8 cellular contexts compared by ENCODE assay signal in genomic region chr11:67401495-67402191, GRCh38. TPM values are rescaled to one million over a fixed set of nuclear protein-coding genes. Genes with fewer than 3 reads are reported as not detected.
DNase-seq lines count a peak whose midpoint lies in the region; ATAC-seq and TF ChIP-seq lines count a peak whose summit lies in the region.

Gene PPP1CA (minus strand): TSS chr11:67401858. CDS start chr11:67401782, 76 bp downstream.

- CTCF ChIA-PET in CD4-positive, alpha-beta T cell (lab: Charles Lee): interaction anchor here (0.6 to 5.3 kb wide), 25 partner anchors 8 to 182 kb away, joined by 3 to 46 read pairs (median 4); partner anchors contain the start of genes AIP, CARNS1, CDK2AP2 and CLCF1
- CTCF ChIA-PET in activated CD8-positive, alpha-beta T cell treated with anti-CD3 and anti-CD28 coated beads, Interleukin-2, amount 10 ng/mL, durations not matched to agents 7 days and 5 days (lab: Charles Lee): interaction anchor here (0.6 to 5.7 kb wide), 29 partner anchors 10 to 228 kb away, joined by 3 to 73 read pairs (median 5); partner anchors contain the start of genes AIP, CDK2AP2, GSTP1 and NUDT8

- peaks cover 56% of the 10 kb centered on the region for H3K36me3 Mint-ChIP-seq in CD4-positive, alpha-beta T cell (ENCODE audit: low read depth)
- H3K36me3 Mint-ChIP-seq in activated CD8-positive, alpha-beta T cell treated with anti-CD3 and anti-CD28 coated beads, Interleukin-2, amount 10 ng/mL, durations not matched to agents 7 days and 5 days (ENCODE audit: low read depth): peaks cover 67% of the 10 kb centered on the region

- ATAC-seq in CD4-positive, alpha-beta T cell (ENCODE audit: poor library complexity): peak; percentile 69
- ATAC-seq in GM19438 (IDR thresholded peaks at IDR 0.05; ENCODE audit: low read depth, unreplicated experiment): peak; percentile 55
- peak; percentile 74 for ATAC-seq in activated CD8-positive, alpha-beta T cell treated with anti-CD3 and anti-CD28 coated beads, Interleukin-2, amount 10 ng/mL, durations not matched to agents 7 days and 5 days
- ATAC-seq in lung (ENCODE audit: insufficient read depth, low FRiP score): peak; percentile 93

- H3K27me3 Mint-ChIP-seq in CD4-positive, alpha-beta T cell: no peaks in the 10 kb centered on the region
- H3K27me3 Mint-ChIP-seq in activated CD8-positive, alpha-beta T cell treated with anti-CD3 and anti-CD28 coated beads, Interleukin-2, amount 10 ng/mL, durations not matched to agents 7 days and 5 days (ENCODE audit: low read depth): no peaks in the 10 kb centered on the region

- H3K4me3 ChIP-seq in HL-60 (replicated peaks; ENCODE audit: insufficient read depth, low read length) (peak within 1 kb of the TSS; percentile 75), ectodermal cell (ENCODE audit: insufficient read depth, low read depth, low read length) (peak within 1 kb of the TSS; percentile 95), lung (peak within 1 kb of the TSS; percentile 87)

- H3K27ac Mint-ChIP-seq in CD4-positive, alpha-beta T cell: peak within 1 kb of the TSS; percentile 98
- H3K27ac Mint-ChIP-seq in activated CD8-positive, alpha-beta T cell treated with anti-CD3 and anti-CD28 coated beads, Interleukin-2, amount 10 ng/mL, durations not matched to agents 7 days and 5 days: peak within 1 kb of the TSS; percentile 93

- H3K4me3 Mint-ChIP-seq in CD4-positive, alpha-beta T cell: peak within 1 kb of the TSS; percentile 100
- H3K4me3 Mint-ChIP-seq in activated CD8-positive, alpha-beta T cell treated with anti-CD3 and anti-CD28 coated beads, Interleukin-2, amount 10 ng/mL, durations not matched to agents 7 days and 5 days: peak within 1 kb of the TSS; percentile 90

- intact Hi-C loops in CD4-positive, alpha-beta T cell (cut with DNase I, micrococcal nuclease): loop anchor here (1.0 to 5.0 kb wide), 6 partner anchors 27 to 106 kb away; partner anchors contain the start of genes TMEM134 (in 2 of the 2), CDK2AP2 (in 1 of the 2), PITPNM1 (in 1 of the 2) and PTPRCAP (in 1 of the 2)

- H3K27ac ChIP-seq in CD4-positive, alpha-beta T cell (ENCODE audit: low read depth, low read length): peak within 1 kb of the TSS; percentile 84
- H3K27ac ChIP-seq in HL-60 (replicated peaks) (peak within 1 kb of the TSS; percentile 94), ectodermal cell (ENCODE audit: insufficient read depth, low read depth, low read length, poor library complexity, severe bottlenecking) (peak within 1 kb of the TSS; percentile 40), lung (ENCODE audit: low read depth in 1 of 2, low read length in 1 of 2) (peak within 1 kb of the TSS; percentile 94)

- POLR2A ChIA-PET in CD4-positive, alpha-beta T cell (lab: Charles Lee): interaction anchor here (0.7 to 7.1 kb wide), 36 partner anchors 7 to 758 kb away, joined by 3 to 353 read pairs (median 6); partner anchors contain the start of genes AIP, ANKRD13D, CARNS1 and CLCF1
- POLR2A ChIA-PET in activated CD8-positive, alpha-beta T cell treated with anti-CD3 and anti-CD28 coated beads, Interleukin-2, amount 10 ng/mL, durations not matched to agents 7 days and 5 days (lab: Charles Lee): interaction anchor here (0.6 to 6.9 kb wide), 16 partner anchors 10 to 140 kb away, joined by 3 to 109 read pairs (median 7); partner anchors contain the start of genes AIP, CDK2AP2, PITPNM1 and POLD4

- H3K9me3 Mint-ChIP-seq in CD4-positive, alpha-beta T cell: no peaks in the 10 kb centered on the region
- H3K9me3 Mint-ChIP-seq in activated CD8-positive, alpha-beta T cell treated with anti-CD3 and anti-CD28 coated beads, Interleukin-2, amount 10 ng/mL, durations not matched to agents 7 days and 5 days (ENCODE audit: insufficient read depth): no peaks in the 10 kb centered on the region

- peak; percentile 83 to 94 (median 92) for DNase-seq in CD4-positive, alpha-beta T cell
- peak; percentile 88 to 89 for DNase-seq in HL-60 (ENCODE audit: low read depth in 1 of 2, low spot score in 1 of 2)
- DNase-seq in NK-92 (lab: John Stamatoyannopoulos, UW; ENCODE audit: unreplicated experiment): peak; percentile 47
- DNase-seq in activated CD8-positive, alpha-beta T cell treated with anti-CD3 and anti-CD28 coated beads, Interleukin-2, amount 10 ng/mL, durations not matched to agents 7 days and 5 days: peak; percentile 92
- DNase-seq in lung (ENCODE audit: low spot score): peak; percentile 90
- DNase-seq in stimulated activated CD4-positive, alpha-beta T cell treated with anti-CD3 and anti-CD28 coated beads, TNF-alpha, amount 100 ng/mL, for 24 hours (ENCODE audit: low read depth in 3 of 3): peak; percentile 81 to 88 (median 88)

- WGBS in ectodermal cell, 2 experiments: 0 to 1% methylated on average over 67 to 73 of the region's 73 CpGs
- WGBS in lung, 2 donors: 1% methylated on average over 30 to 73 of the region's 73 CpGs

- H3K36me3 ChIP-seq in ectodermal cell (ENCODE audit: control insufficient read depth, insufficient read depth, low read length) (peaks cover 17% of the 10 kb centered on the region), lung (ENCODE audit: control insufficient read depth in 2 of 2, insufficient read depth in 2 of 2, low read length in 2 of 2) (peaks cover 13 to 24% of the 10 kb centered on the region in 2 donors)

- H3K9me3 ChIP-seq in CD4-positive, alpha-beta T cell (ENCODE audit: control insufficient read depth, low read length): no peaks in the 10 kb centered on the region
- H3K9me3 ChIP-seq in ectodermal cell (ENCODE audit: control insufficient read depth, low read length) (no peaks in the 10 kb centered on the region), lung (ENCODE audit: control insufficient read depth in 2 of 2, insufficient read depth in 1 of 2, low read length in 1 of 2) (no peaks in the 10 kb centered on the region)

- H3K27me3 ChIP-seq in CD4-positive, alpha-beta T cell (ENCODE audit: control insufficient read depth, insufficient read depth, low read length): no peaks in the 10 kb centered on the region
- no peaks in the 10 kb centered on the region for H3K27me3 ChIP-seq in HL-60 (ENCODE audit: insufficient read depth, poor library complexity, severe bottlenecking)
- H3K27me3 ChIP-seq in ectodermal cell (ENCODE audit: control insufficient read depth, insufficient read depth, low read length, poor library complexity, severe bottlenecking): no peaks in the 10 kb centered on the region
- no peaks in the 10 kb centered on the region for H3K27me3 ChIP-seq in lung (ENCODE audit: control insufficient read depth, insufficient read depth)

- TF ChIP-seq CTCF in CD4-positive, alpha-beta T cell (IDR thresholded peaks at IDR 0.05): no peak
- TF ChIP-seq CTCF in HL-60 (IDR thresholded peaks at IDR 0.05; ENCODE audit: insufficient read depth, low read length): no peak
- no peak for TF ChIP-seq CTCF in lung (IDR thresholded peaks at IDR 0.05; ENCODE audit: control extremely low read depth, extremely low read depth)

- peaks cover 5% of the 10 kb centered on the region for H3K4me1 ChIP-seq in ectodermal cell (ENCODE audit: control insufficient read depth, insufficient read depth, low read length)
- peaks cover 5 to 9% of the 10 kb centered on the region in 2 donors for H3K4me1 ChIP-seq in lung (ENCODE audit: control insufficient read depth in 2 of 2, insufficient read depth in 2 of 2, low read length in 2 of 2)

- H3K4me1 Mint-ChIP-seq in CD4-positive, alpha-beta T cell (ENCODE audit: low read depth): peaks cover 56% of the 10 kb centered on the region
- peaks cover 65% of the 10 kb centered on the region for H3K4me1 Mint-ChIP-seq in activated CD8-positive, alpha-beta T cell treated with anti-CD3 and anti-CD28 coated beads, Interleukin-2, amount 10 ng/mL, durations not matched to agents 7 days and 5 days (ENCODE audit: low read depth)

RNA-seq across cellular contexts. Expression of gene PPP1CA, which starts in this region (rescaled TPM):
- 10 to 100 TPM; 42.0 to 45.5 TPM for total RNA-seq in CD4-positive, alpha-beta T cell
- 100 to 1,000 TPM; 429 to 434 TPM for total RNA-seq in activated CD8-positive, alpha-beta T cell treated with anti-CD3 and anti-CD28 coated beads, Interleukin-2, amount 10 ng/mL, durations not matched to agents 7 days and 5 days
- polyA plus RNA-seq in ectodermal cell (2013, experiment 1 of 4): 217 TPM
- polyA plus RNA-seq in ectodermal cell (2013, experiment 2 of 4): 196 TPM
- 157 TPM for polyA plus RNA-seq in ectodermal cell (2013, experiment 3 of 4)
- polyA plus RNA-seq in ectodermal cell (2013, experiment 4 of 4): 160 TPM
- total RNA-seq in lung: 100 to 1,000 TPM in 1 of 2 donors, 10 to 100 TPM in 1; 87.2 to 175 TPM
- polyA plus RNA-seq in lung: 100 to 1,000 TPM; 138 to 178 TPM

Comparison
In these comparisons a context has a peak if more than half of its experiments do, and no peak if none do; other contexts are left out.
1. Peak in every context shown above with its lines: DNase-seq, ATAC-seq, H3K4me3 ChIP-seq and H3K27ac ChIP-seq.
2. H3K27ac ChIP-seq: peak in every context shown above with its lines; median percentile 94 in HL-60; 94 in lung; 84 in CD4-positive, alpha-beta T cell; 40 in ectodermal cell.